12 cellular contexts compared by ENCODE assay signal in the genomic region with DNA sequence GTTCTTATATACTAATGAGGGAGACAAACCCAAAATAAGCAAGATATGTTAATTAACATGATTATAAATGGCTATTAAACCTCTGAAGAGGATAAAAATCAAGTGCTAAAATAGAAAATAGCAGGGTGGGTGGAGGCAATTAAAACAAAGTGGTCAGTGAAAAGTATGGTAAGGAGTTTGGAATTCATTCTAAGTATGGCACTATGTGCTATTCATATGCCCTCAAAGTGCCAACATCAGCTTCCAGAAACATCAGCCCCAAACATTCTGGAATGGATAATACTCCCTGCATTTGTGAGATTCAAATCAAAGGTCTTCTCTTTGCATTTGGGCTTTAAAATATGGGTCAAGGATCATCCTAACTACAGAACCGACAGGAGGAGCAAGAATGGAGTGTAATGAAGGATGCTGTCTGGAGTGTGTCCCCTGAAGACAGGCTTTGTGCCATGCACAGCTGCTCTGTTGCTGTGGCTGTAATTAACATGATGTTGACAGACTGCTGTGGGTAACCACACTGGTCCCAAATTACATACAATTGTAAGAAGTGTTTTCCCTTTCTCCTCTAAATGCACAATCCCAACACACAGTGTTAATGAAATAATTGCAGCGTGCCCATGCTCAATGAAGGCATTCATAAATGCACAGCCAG.
"Had no signal": no experiment of that assay in that cellular context is flagged by ENCODE, and none has a peak within 500 bp of the region (broad histone marks: within the 10 kb centered on the region; RNA-seq: fewer than 3 reads in every experiment).

No MANE protein-coding gene starts in this region.

- H3K27ac ChIP-seq: uterus, WERI-Rb-1 had no signal

- H3K9me3 ChIP-seq: uterus had no signal

- H3K4me1 ChIP-seq: uterus had no signal

- H3K4me3 ChIP-seq: uterus had no signal

- ATAC-seq: activated CD8-positive, alpha-beta T cell treated with anti-CD3 and anti-CD28 coated beads, Interleukin-2, amount 10 ng/mL, durations not matched to agents 7 days and 5 days; activated naive CD8-positive, alpha-beta T cell treated with anti-CD3 and anti-CD28 coated beads, Interleukin-2, amount 50 U/mL, for 24 hours had no signal

- H3K36me3 ChIP-seq: uterus, WERI-Rb-1 had no signal

- DNase-seq: activated CD4-positive, alpha-beta T cell treated with anti-CD3 and anti-CD28 coated beads for 48 hours; activated CD8-positive, alpha-beta memory T cell treated with anti-CD3 and anti-CD28 coated beads, Interleukin-2, amount 50 U/mL, for 48 hours; activated CD8-positive, alpha-beta T cell treated with anti-CD3 and anti-CD28 coated beads, Interleukin-2, amount 10 ng/mL, durations not matched to agents 7 days and 5 days; activated naive CD8-positive, alpha-beta T cell treated with anti-CD3 and anti-CD28 coated beads, Interleukin-2, amount 50 U/mL, for 24 hours; effector CD8-positive, alpha-beta T cell; kidney; mesendoderm; stimulated activated CD4-positive, alpha-beta T cell treated with anti-CD3 and anti-CD28 coated beads, Interleukin-15, amount 100 ng/mL, for 24 hours; stimulated activated CD4-positive, alpha-beta T cell treated with anti-CD3 and anti-CD28 coated beads, Interleukin-4, amount 100 ng/mL, for 24 hours; T1000; uterus; WERI-Rb-1 had no signal

- H3K27me3 ChIP-seq: uterus had no signal
